1 cellular context compared by ENCODE assay signal in genomic region chr16:1770328-1771071, GRCh38.
TF ChIP-seq lines count a peak whose summit lies in the region.

No MANE protein-coding gene starts in this region.

TF ChIP-seq in K562, 482 proteins besides CTCF, POLR2A, EP300 and RAD21 (continued from another document):
- TF ChIP-seq ZBTB43 (CRISPR knock-in tag; IDR thresholded peaks at IDR 0.05), result no peak
- no peak for TF ChIP-seq HDAC3 (IDR thresholded peaks at IDR 0.05; ENCODE audit: borderline replicate concordance, partially characterized antibody)
- TF ChIP-seq SNIP1 (IDR thresholded peaks at IDR 0.05; ENCODE audit: low read depth), result no peak
- TF ChIP-seq SMARCA5 (IDR thresholded peaks at IDR 0.05), result no peak
- no peak for TF ChIP-seq ZSCAN32 (CRISPR knock-in tag; IDR thresholded peaks at IDR 0.05)
- no peak for TF ChIP-seq ZNF23 (CRISPR knock-in tag; IDR thresholded peaks at IDR 0.05)
- TF ChIP-seq TEAD1 (CRISPR knock-in tag; IDR thresholded peaks at IDR 0.05), result no peak
- no peak for TF ChIP-seq ZNF507 (tag; conservative IDR thresholded peaks at IDR 0.05)
- no peak for TF ChIP-seq BRD9 (IDR thresholded peaks at IDR 0.05; ENCODE audit: low read depth, partially characterized antibody)
- TF ChIP-seq, protein P1, sequence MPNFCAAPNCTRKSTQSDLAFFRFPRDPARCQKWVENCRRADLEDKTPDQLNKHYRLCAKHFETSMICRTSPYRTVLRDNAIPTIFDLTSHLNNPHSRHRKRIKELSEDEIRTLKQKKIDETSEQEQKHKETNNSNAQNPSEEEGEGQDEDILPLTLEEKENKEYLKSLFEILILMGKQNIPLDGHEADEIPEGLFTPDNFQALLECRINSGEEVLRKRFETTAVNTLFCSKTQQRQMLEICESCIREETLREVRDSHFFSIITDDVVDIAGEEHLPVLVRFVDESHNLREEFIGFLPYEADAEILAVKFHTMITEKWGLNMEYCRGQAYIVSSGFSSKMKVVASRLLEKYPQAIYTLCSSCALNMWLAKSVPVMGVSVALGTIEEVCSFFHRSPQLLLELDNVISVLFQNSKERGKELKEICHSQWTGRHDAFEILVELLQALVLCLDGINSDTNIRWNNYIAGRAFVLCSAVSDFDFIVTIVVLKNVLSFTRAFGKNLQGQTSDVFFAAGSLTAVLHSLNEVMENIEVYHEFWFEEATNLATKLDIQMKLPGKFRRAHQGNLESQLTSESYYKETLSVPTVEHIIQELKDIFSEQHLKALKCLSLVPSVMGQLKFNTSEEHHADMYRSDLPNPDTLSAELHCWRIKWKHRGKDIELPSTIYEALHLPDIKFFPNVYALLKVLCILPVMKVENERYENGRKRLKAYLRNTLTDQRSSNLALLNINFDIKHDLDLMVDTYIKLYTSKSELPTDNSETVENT (CRISPR knock-in tag; IDR thresholded peaks at IDR 0.05), result 0 out of 2 replicates have a peak, but pooled peaks have one; percentile 5
